15 cellular contexts compared by ENCODE assay signal in genomic region chr13:41941174-41941573, GRCh38.
"Had no signal": no experiment of that assay in that cellular context is flagged by ENCODE, and none has a peak within 500 bp of the region (broad histone marks: within the 10 kb centered on the region; RNA-seq: fewer than 3 reads in every experiment).

No MANE protein-coding gene starts in this region.

- ATAC-seq: activated CD4-positive, alpha-beta T cell treated with anti-CD3 and anti-CD28 coated beads for 36 hours; activated CD8-positive, alpha-beta T cell treated with anti-CD3 and anti-CD28 coated beads, Interleukin-2, amount 10 ng/mL, durations not matched to agents 7 days and 5 days; effector memory CD8-positive, alpha-beta T cell; left lung had no signal

- DNase-seq: activated CD4-positive, alpha-beta T cell treated with anti-CD3 and anti-CD28 coated beads for 36 hours; activated CD8-positive, alpha-beta memory T cell treated with anti-CD3 and anti-CD28 coated beads, Interleukin-2, amount 50 U/mL, for 48 hours; activated CD8-positive, alpha-beta T cell treated with anti-CD3 and anti-CD28 coated beads, Interleukin-2, amount 10 ng/mL, durations not matched to agents 7 days and 5 days; activated naive CD8-positive, alpha-beta T cell treated with anti-CD3 and anti-CD28 coated beads, Interleukin-2, amount 10 ng/mL, durations not matched to agents 7 days and 5 days; effector memory CD8-positive, alpha-beta T cell; left lung; mesenchymal stem cell; nephron progenitor cell; stimulated activated CD4-positive, alpha-beta T cell treated with anti-CD3 and anti-CD28 coated beads, Interleukin-4, amount 100 ng/mL, for 1 hour; stimulated activated CD8-positive, alpha-beta memory T cell treated with anti-CD3 and anti-CD28 coated beads, Interleukin-4, amount 100 ng/mL, for 48 hours; T1000; uterus; WERI-Rb-1 had no signal

- H3K4me1 ChIP-seq: ascending aorta, left lung, prostate gland, uterus had no signal

- H3K9me3 ChIP-seq: prostate gland had no signal

- H3K27ac ChIP-seq: ascending aorta, left lung, prostate gland, uterus, WERI-Rb-1 had no signal

- H3K27me3 ChIP-seq: ascending aorta, left lung, uterus had no signal

- H3K4me3 ChIP-seq: ascending aorta, left lung, prostate gland, uterus had no signal

- H3K36me3 ChIP-seq: prostate gland, uterus, WERI-Rb-1 had no signal
